Comparison of ENCODE assay signal across 8 cellular contexts in the genomic region with DNA sequence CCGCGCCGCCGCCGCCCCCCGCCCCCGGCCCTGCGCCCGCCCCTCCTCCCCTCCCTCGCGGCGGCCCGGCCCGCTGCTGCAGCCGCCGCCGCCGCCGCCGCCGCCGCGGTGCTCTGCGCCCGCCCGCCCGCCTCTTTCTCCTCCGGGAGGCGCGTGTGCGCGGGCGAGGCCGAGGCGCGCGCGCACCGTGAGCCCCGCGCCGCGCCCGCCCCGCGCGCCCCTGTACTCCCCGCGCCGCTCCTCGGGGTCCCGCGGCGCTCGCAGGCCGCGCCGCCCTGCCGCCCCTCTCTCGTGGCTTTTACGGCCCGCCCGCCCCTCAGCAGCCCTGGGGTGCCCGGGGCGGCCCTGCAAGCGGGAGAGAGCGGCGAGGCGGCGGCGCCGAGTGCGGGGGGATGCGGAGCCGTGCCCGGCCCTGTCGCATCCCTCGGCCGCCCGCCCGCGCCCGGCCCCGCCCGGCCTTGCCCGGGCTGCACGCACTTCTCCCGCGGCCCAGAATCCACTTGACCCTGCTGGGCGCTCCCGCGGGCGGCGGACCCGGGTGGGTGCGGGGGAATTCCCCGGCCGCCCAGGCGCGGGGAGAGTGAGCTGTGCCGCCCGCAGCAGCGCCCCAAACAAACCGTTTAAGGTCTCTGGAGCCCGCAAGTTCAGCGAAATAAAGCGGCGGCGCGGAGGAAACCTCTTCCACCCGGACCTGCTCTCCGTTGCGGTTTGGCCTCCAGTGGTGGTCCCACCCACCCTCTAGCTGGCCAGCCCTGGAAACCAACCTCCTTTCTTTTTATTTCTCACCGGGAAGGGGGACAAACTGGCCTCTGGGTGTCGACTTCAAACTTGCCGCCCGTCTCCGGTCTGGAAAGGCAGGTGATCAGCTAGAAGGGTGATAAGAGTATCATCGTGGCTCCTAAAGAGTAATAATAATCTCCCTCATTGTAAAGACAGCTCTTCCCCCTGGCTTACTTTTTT. TPM values are rescaled to one million over a fixed set of nuclear protein-coding genes. Genes with fewer than 3 reads are reported as not detected.
DNase-seq lines count a peak whose midpoint lies in the region; ATAC-seq and TF ChIP-seq lines count a peak whose summit lies in the region.

No MANE protein-coding gene starts in this region.

- H3K27me3 ChIP-seq in CD4-positive, alpha-beta memory T cell (ENCODE audit: insufficient read depth, low read length) = no peaks in the 10 kb centered on the region
- peaks cover 62% of the 10 kb centered on the region for H3K27me3 ChIP-seq in HUES6 (ENCODE audit: control insufficient read depth, insufficient read depth, low read length)

- peaks cover 7% of the 10 kb centered on the region for H3K4me1 ChIP-seq in CD4-positive, alpha-beta memory T cell (ENCODE audit: insufficient read depth, low read length)
- peaks cover 13% of the 10 kb centered on the region for H3K4me1 ChIP-seq in HUES6 (ENCODE audit: control insufficient read depth, insufficient read depth, low read length)

- peak in 4 of 5 donors; percentile 12 to 23 (median 18) for DNase-seq in CD4-positive, alpha-beta memory T cell
- DNase-seq in activated naive CD4-positive, alpha-beta T cell treated with anti-CD3 and anti-CD28 coated beads, Interleukin-2, amount 10 ng/mL, durations not matched to agents 7 days and 5 days = peak; percentile 39
- DNase-seq in left ventricle myocardium superior (peak; percentile 53), retinal pigment epithelial cell (ENCODE audit: low read depth) (no peak), SW 1271 (lab: John Stamatoyannopoulos, UW) (no peak)

- peak overlapping the region; percentile 65 to 86 (median 80) for H3K4me3 Mint-ChIP-seq in CD4-positive, alpha-beta memory T cell
- H3K4me3 Mint-ChIP-seq in activated naive CD4-positive, alpha-beta T cell treated with anti-CD3 and anti-CD28 coated beads, Interleukin-2, amount 10 ng/mL, durations not matched to agents 7 days and 5 days = peak overlapping the region; percentile 76

- H3K9me3 ChIP-seq in CD4-positive, alpha-beta memory T cell (ENCODE audit: control insufficient read depth in 1 of 2, low read length in 2 of 2) = no peaks in the 10 kb centered on the region
- H3K9me3 ChIP-seq in HUES6 (ENCODE audit: control insufficient read depth, insufficient read depth, low read depth, low read length) = no peaks in the 10 kb centered on the region

- H3K9me3 Mint-ChIP-seq in CD4-positive, alpha-beta memory T cell = peaks cover 0 to 2% (median 0%) of the 10 kb centered on the region in 8 donors
- no peaks in the 10 kb centered on the region for H3K9me3 Mint-ChIP-seq in activated naive CD4-positive, alpha-beta T cell treated with anti-CD3 and anti-CD28 coated beads, Interleukin-2, amount 10 ng/mL, durations not matched to agents 7 days and 5 days

- ATAC-seq in left ventricle myocardium superior (peak; percentile 79), GM18511 (IDR thresholded peaks at IDR 0.05; ENCODE audit: unreplicated experiment) (no peak), GM21526 (IDR thresholded peaks at IDR 0.05; ENCODE audit: low FRiP score, unreplicated experiment) (no peak)

- H3K27me3 Mint-ChIP-seq in CD4-positive, alpha-beta memory T cell = peaks cover 12 to 24% of the 10 kb centered on the region in 2 donors
- peaks cover 34% of the 10 kb centered on the region for H3K27me3 Mint-ChIP-seq in activated naive CD4-positive, alpha-beta T cell treated with anti-CD3 and anti-CD28 coated beads, Interleukin-2, amount 10 ng/mL, durations not matched to agents 7 days and 5 days

- POLR2A ChIA-PET in CD4-positive, alpha-beta memory T cell (lab: Charles Lee; ENCODE audit: partially characterized antibody) = no interaction called here

- peaks cover 0 to 10% (median 4%) of the 10 kb centered on the region in 4 donors for H3K4me1 Mint-ChIP-seq in CD4-positive, alpha-beta memory T cell
- H3K4me1 Mint-ChIP-seq in activated naive CD4-positive, alpha-beta T cell treated with anti-CD3 and anti-CD28 coated beads, Interleukin-2, amount 10 ng/mL, durations not matched to agents 7 days and 5 days = peaks cover 7% of the 10 kb centered on the region

- H3K4me3 ChIP-seq in CD4-positive, alpha-beta memory T cell (ENCODE audit: low read length in 2 of 2) = peak overlapping the region in 1 of 2 donors; percentile 37
- H3K4me3 ChIP-seq in HUES6 (ENCODE audit: low read depth, low read length) (peak overlapping the region; percentile 64), retinal pigment epithelial cell (ENCODE audit: low read length) (peak overlapping the region; percentile 65)

- H3K27ac Mint-ChIP-seq in CD4-positive, alpha-beta memory T cell = peak overlapping the region in 3 of 7 donors; percentile 41 to 84 (median 76)
- no peak overlapping the region for H3K27ac Mint-ChIP-seq in activated naive CD4-positive, alpha-beta T cell treated with anti-CD3 and anti-CD28 coated beads, Interleukin-2, amount 10 ng/mL, durations not matched to agents 7 days and 5 days

- H3K36me3 Mint-ChIP-seq in CD4-positive, alpha-beta memory T cell = no peaks in the 10 kb centered on the region
- H3K36me3 Mint-ChIP-seq in activated naive CD4-positive, alpha-beta T cell treated with anti-CD3 and anti-CD28 coated beads, Interleukin-2, amount 10 ng/mL, durations not matched to agents 7 days and 5 days = peaks cover 13% of the 10 kb centered on the region

- intact Hi-C loops in CD4-positive, alpha-beta memory T cell (cut with micrococcal nuclease) = no loop called here
- intact Hi-C loops in left ventricle myocardium superior (cut with micrococcal nuclease) = no loop called here

- no peaks in the 10 kb centered on the region for H3K36me3 ChIP-seq in CD4-positive, alpha-beta memory T cell (ENCODE audit: insufficient read depth, low read length)
- no peaks in the 10 kb centered on the region for H3K36me3 ChIP-seq in HUES6 (ENCODE audit: control insufficient read depth, insufficient read depth, low read length)

- CTCF ChIA-PET in CD4-positive, alpha-beta memory T cell (lab: Charles Lee; ENCODE audit: partially characterized antibody) = interaction anchor here (0.7 to 1.4 kb wide), 2 partner anchors 13 to 29 kb away, joined by 3 read pairs; no protein-coding TSS in a partner anchor
- CTCF ChIA-PET in activated naive CD4-positive, alpha-beta T cell treated with anti-CD3 and anti-CD28 coated beads, Interleukin-2, amount 10 ng/mL, durations not matched to agents 7 days and 5 days (lab: Charles Lee) = interaction anchor here (0.5 kb wide), 1 partner anchor 13 kb away, joined by 3 read pairs; no protein-coding TSS in a partner anchor

- no peak for TF ChIP-seq CTCF in retinal pigment epithelial cell (conservative IDR thresholded peaks at IDR 0.05; ENCODE audit: low read depth, low read length)

- no peak overlapping the region for H3K27ac ChIP-seq in CD4-positive, alpha-beta memory T cell (ENCODE audit: low read depth, low read length)
- no peak overlapping the region for H3K27ac ChIP-seq in HUES6 (ENCODE audit: low read depth, low read length)

- peak overlapping the region; percentile 24 for H3K9ac ChIP-seq in HUES6 (ENCODE audit: low read length)

RNA-seq across cellular contexts. Expression of a gene that starts 37.4 kb away (rescaled TPM):
- 1 to 10 TPM; 3.2 to 3.9 TPM for total RNA-seq in CD4-positive, alpha-beta memory T cell
- 1 to 10 TPM in 1 of 2 donors, under 1 TPM in 1; 0.63 to 4.6 TPM for polyA plus RNA-seq in CD4-positive, alpha-beta memory T cell
- total RNA-seq in left ventricle myocardium superior = 10.0 TPM

Comparison
In these comparisons a context has a peak if more than half of its experiments do, and no peak if none do; other contexts are left out.
1. DNase-seq: peak in CD4-positive, alpha-beta memory T cell (4 of 5), activated naive CD4-positive, alpha-beta T cell treated with anti-CD3 and anti-CD28 coated beads, Interleukin-2, amount 10 ng/mL, durations not matched to agents 7 days and 5 days (single experiment) and left ventricle myocardium superior (single experiment); none in retinal pigment epithelial cell (single experiment) and SW 1271 (0 of 2).